In genomic region chr6:18412644-18413043, GRCh38 we compare ENCODE assay signal across 24 cellular contexts.
DNase-seq lines count a peak whose midpoint lies in the region; ATAC-seq and TF ChIP-seq lines count a peak whose summit lies in the region.
"Had no signal": no experiment of that assay in that cellular context is flagged by ENCODE, and none has a peak within 500 bp of the region (broad histone marks: within the 10 kb centered on the region; RNA-seq: fewer than 3 reads in every experiment).

No MANE protein-coding gene starts in this region.

- no peak for ATAC-seq in memory B cell (ENCODE audit: low read depth)
- no peak for ATAC-seq in HG02610 (IDR thresholded peaks at IDR 0.05; ENCODE audit: unreplicated experiment)
- no peak for ATAC-seq in GM18505 (IDR thresholded peaks at IDR 0.05; ENCODE audit: unreplicated experiment)
- ATAC-seq: A549, PC-3, T-helper 17 cell had no signal

- H3K4me1 Mint-ChIP-seq in memory B cell, result peaks cover 21% of the 10 kb centered on the region

- H3K27ac Mint-ChIP-seq in memory B cell, result peak overlapping the region; percentile 58
- H3K27ac Mint-ChIP-seq: activated naive CD4-positive, alpha-beta T cell treated with anti-CD3 and anti-CD28 coated beads for 36 hours; CD4-positive, alpha-beta memory T cell; nephron; T-helper 17 cell had no signal

- no peaks in the 10 kb centered on the region for H3K9me3 Mint-ChIP-seq in memory B cell
- H3K9me3 Mint-ChIP-seq: activated naive CD4-positive, alpha-beta T cell treated with anti-CD3 and anti-CD28 coated beads for 36 hours; CD4-positive, alpha-beta memory T cell had no signal

- no peak overlapping the region for H3K4me3 Mint-ChIP-seq in memory B cell
- H3K4me3 Mint-ChIP-seq: activated naive CD4-positive, alpha-beta T cell treated with anti-CD3 and anti-CD28 coated beads for 36 hours; CD4-positive, alpha-beta memory T cell; nephron; T-helper 17 cell had no signal

- peaks cover 14% of the 10 kb centered on the region for H3K36me3 Mint-ChIP-seq in memory B cell

- H3K27me3 Mint-ChIP-seq in memory B cell, result no peaks in the 10 kb centered on the region
- H3K27me3 Mint-ChIP-seq: T-helper 17 cell had no signal

- DNase-seq in AG08395 (ENCODE audit: low spot score), result peak; percentile 46
- DNase-seq in GM03348 (ENCODE audit: low spot score), result peak; percentile 58
- peak; percentile 31 for DNase-seq in amniotic epithelial cell (ENCODE audit: low read depth)
- no peak for DNase-seq in memory B cell (ENCODE audit: low spot score in 2 of 2)
- DNase-seq in HuH-7 (ENCODE audit: low spot score), result no peak
- DNase-seq in COLO829 (ENCODE audit: low spot score), result no peak
- DNase-seq: activated CD4-positive, alpha-beta T cell treated with anti-CD3 and anti-CD28 coated beads, Interleukin-2, amount 50 U/mL, for 48 hours; activated naive CD4-positive, alpha-beta T cell treated with anti-CD3 and anti-CD28 coated beads for 36 hours; CD4-positive, alpha-beta memory T cell; dermis blood vessel endothelial cell; DMS79; foreskin melanocyte; hypothalamus; midbrain; NCI-H1417; NCI-H526 treated with DMSO at 0.1 percent for 48 hours; PC-3; stimulated activated CD4-positive, alpha-beta T cell treated with anti-CD3 and anti-CD28 coated beads, Interleukin-4, amount 100 ng/mL, for 4 hours; T-helper 17 cell; WERI-Rb-1 had no signal

- no peak for TF ChIP-seq POLR2A in GM18505 (IDR thresholded peaks at IDR 0.05; ENCODE audit: borderline replicate concordance, extremely low read depth, insufficient read depth, insufficient read length)

Comparison
In these comparisons a context has a peak if more than half of its experiments do, and no peak if none do; other contexts are left out.
1. DNase-seq: peak in AG08395 (single experiment), GM03348 (single experiment) and amniotic epithelial cell (single experiment); none in memory B cell (0 of 2), HuH-7 (single experiment) and COLO829 (single experiment).